In genomic region chr22:41966607-41967240, GRCh38 we compare ENCODE assay signal across 1 cellular context.
TF ChIP-seq lines count a peak whose summit lies in the region.

No MANE protein-coding gene starts in this region.

TF ChIP-seq in H1, 55 proteins besides CTCF, POLR2A, EP300 and RAD21:
- TF ChIP-seq MAFK (IDR thresholded peaks at IDR 0.05; ENCODE audit: low read depth, low read length) = peak; percentile 49; the same call in 1 of the 2 replicates
- peak; percentile 68 for TF ChIP-seq BACH1 (IDR thresholded peaks at IDR 0.05; ENCODE audit: low read length)
- TF ChIP-seq TAF7 (optimal IDR thresholded peaks at IDR 0.05; ENCODE audit: borderline replicate concordance, low read depth, low read length) = no peak
- TF ChIP-seq CHD7 (IDR thresholded peaks at IDR 0.05; ENCODE audit: insufficient replicate concordance, low read length) = no peak
- peak; percentile 51 for TF ChIP-seq ASH2L (IDR thresholded peaks at IDR 0.05; ENCODE audit: low read length)
- TF ChIP-seq E2F6 (IDR thresholded peaks at IDR 0.05) = no peak; the same call in 1 of the 2 replicates
TF ChIP-seq in H1: peak in this region for 3.
